ENCODE assay signal across 23 cellular contexts in genomic region chr1:227397356-227397978, GRCh38.
"Had no signal": no experiment of that assay in that cellular context is flagged by ENCODE, and none has a peak within 500 bp of the region (broad histone marks: within the 10 kb centered on the region; RNA-seq: fewer than 3 reads in every experiment).

No MANE protein-coding gene starts in this region.

- H3K9me3 Mint-ChIP-seq: memory B cell; natural killer cell treated with Interleukin-12 subunit alpha and Interleukin-12 subunit beta and Interleukin-15 and Interleukin-18, amount 100 ng/mL, for 72 hours; neural crest cell; type B pancreatic cell had no signal

- DNase-seq: foreskin fibroblast; gastrocnemius medialis; head of caudate nucleus; pancreas; sigmoid colon; spleen; stimulated activated CD4-positive, alpha-beta T cell treated with anti-CD3 and anti-CD28 coated beads, Interleukin-4, amount 100 ng/mL, for 4 hours; stimulated activated naive CD8-positive, alpha-beta T cell treated with anti-CD3 and anti-CD28 coated beads, Interleukin-15, Interleukin-2, amounts not matched to agents 100 U/mL and 50 U/mL, for 24 hours; substantia nigra; testis; tibial artery had no signal

- H3K27me3 Mint-ChIP-seq: progenitor cell of endocrine pancreas, type B pancreatic cell had no signal

- ATAC-seq: esophagus mucosa; gastrocnemius medialis; pancreas; stimulated activated memory B cell treated with anti-CD40 and anti-IgM and Interleukin-4, amounts not matched to agents 10 μg/mL and 1 μg/mL and 100 μg/mL, for 72 hours; stimulated activated naive CD8-positive, alpha-beta T cell treated with anti-CD3 and anti-CD28 coated beads, Interleukin-15, Interleukin-2, amounts not matched to agents 100 U/mL and 50 U/mL, for 24 hours had no signal

- H3K4me3 ChIP-seq: coronary artery, gastrocnemius medialis, lung, pancreas, right atrium auricular region, sigmoid colon, spleen, testis, tibial artery had no signal

- H3K27ac Mint-ChIP-seq: memory B cell; natural killer cell treated with Interleukin-12 subunit alpha and Interleukin-12 subunit beta and Interleukin-15 and Interleukin-18, amount 100 ng/mL, for 72 hours; progenitor cell of endocrine pancreas; stimulated activated memory B cell treated with anti-CD40 and anti-IgM and Interleukin-4, amounts not matched to agents 10 μg/mL and 1 μg/mL and 100 μg/mL, for 72 hours; type B pancreatic cell had no signal

- H3K27me3 ChIP-seq: gastrocnemius medialis, neutrophil, pancreas, right atrium auricular region, sigmoid colon, testis, tibial artery had no signal

- H3K4me1 Mint-ChIP-seq: memory B cell; stimulated activated memory B cell treated with anti-CD40 and anti-IgM and Interleukin-4, amounts not matched to agents 10 μg/mL and 1 μg/mL and 100 μg/mL, for 72 hours had no signal

- H3K9me3 ChIP-seq: gastrocnemius medialis, neutrophil, pancreas, right atrium auricular region, sigmoid colon, testis, tibial artery had no signal

- H3K36me3 Mint-ChIP-seq: memory B cell; natural killer cell treated with Interleukin-12 subunit alpha and Interleukin-12 subunit beta and Interleukin-15 and Interleukin-18, amount 100 ng/mL, for 72 hours; stimulated activated memory B cell treated with anti-CD40 and anti-IgM and Interleukin-4, amounts not matched to agents 10 μg/mL and 1 μg/mL and 100 μg/mL, for 72 hours; type B pancreatic cell had no signal

- H3K4me1 ChIP-seq: gastrocnemius medialis, pancreas, right atrium auricular region, sigmoid colon, spleen, testis had no signal

- H3K36me3 ChIP-seq: gastrocnemius medialis, neutrophil, pancreas, right atrium auricular region, sigmoid colon, spleen, tibial artery had no signal

- H3K27ac ChIP-seq: coronary artery, epithelial cell of prostate, gastrocnemius medialis, neutrophil, pancreas, right atrium auricular region, sigmoid colon, spleen, testis had no signal

- H3K4me3 Mint-ChIP-seq: memory B cell; natural killer cell treated with Interleukin-12 subunit alpha and Interleukin-12 subunit beta and Interleukin-15 and Interleukin-18, amount 100 ng/mL, for 72 hours; neural crest cell; stimulated activated memory B cell treated with anti-CD40 and anti-IgM and Interleukin-4, amounts not matched to agents 10 μg/mL and 1 μg/mL and 100 μg/mL, for 72 hours; type B pancreatic cell had no signal
